Comparison of ENCODE assay signal across 6 cellular contexts in genomic region chr11:829116-829945, GRCh38. TPM values are rescaled to one million over a fixed set of nuclear protein-coding genes. Genes with fewer than 3 reads are reported as not detected.
DNase-seq lines count a peak whose midpoint lies in the region; ATAC-seq and TF ChIP-seq lines count a peak whose summit lies in the region.

No MANE protein-coding gene starts in this region.

- CTCF ChIA-PET in activated CD8-positive, alpha-beta memory T cell treated with anti-CD3 and anti-CD28 coated beads, Interleukin-2, amount 10 ng/mL, durations not matched to agents 7 days and 5 days (lab: Charles Lee): interaction anchor here (0.5 to 2.3 kb wide), 6 partner anchors 9 to 157 kb away, joined by 3 to 6 read pairs (median 4); partner anchors contain the start of genes PNPLA2 and RPLP2

- H3K4me1 ChIP-seq in hepatocyte (ENCODE audit: insufficient read depth): peaks cover 53% of the 10 kb centered on the region
- H3K4me1 ChIP-seq in upper lobe of right lung: peaks cover 71% of the 10 kb centered on the region

- no peaks in the 10 kb centered on the region for H3K9me3 Mint-ChIP-seq in activated CD8-positive, alpha-beta memory T cell treated with anti-CD3 and anti-CD28 coated beads, Interleukin-2, amount 10 ng/mL, durations not matched to agents 7 days and 5 days (ENCODE audit: low read depth)

- intact Hi-C loops in upper lobe of right lung (cut with DNase I): no loop called here

- ATAC-seq in activated CD8-positive, alpha-beta memory T cell treated with anti-CD3 and anti-CD28 coated beads, Interleukin-2, amount 10 ng/mL, durations not matched to agents 7 days and 5 days: no peak
- ATAC-seq in upper lobe of right lung: peak; percentile 1
- ATAC-seq in GM18873 (IDR thresholded peaks at IDR 0.05; ENCODE audit: low FRiP score, unreplicated experiment): no peak

- H4K20me1 ChIP-seq in hepatocyte (ENCODE audit: insufficient read depth, poor library complexity, severe bottlenecking): peaks cover 10% of the 10 kb centered on the region

- WGBS in hepatocyte (ENCODE audit: low lambda C conversion rate, missing lambda C conversion rate): 26% methylated on average over 42 of the region's 46 CpGs

- H2AFZ ChIP-seq in hepatocyte: no peak overlapping the region

- H3K27me3 ChIP-seq in hepatocyte: peaks cover 21% of the 10 kb centered on the region
- H3K27me3 ChIP-seq in upper lobe of right lung: peaks cover 9% of the 10 kb centered on the region

- no peak overlapping the region for H3K27ac Mint-ChIP-seq in activated CD8-positive, alpha-beta memory T cell treated with anti-CD3 and anti-CD28 coated beads, Interleukin-2, amount 10 ng/mL, durations not matched to agents 7 days and 5 days

- no peaks in the 10 kb centered on the region for H3K36me3 ChIP-seq in hepatocyte (replicated peaks; ENCODE audit: insufficient read depth, low read depth)
- H3K36me3 ChIP-seq in upper lobe of right lung: peaks cover 14% of the 10 kb centered on the region

- H3K4me3 ChIP-seq in hepatocyte (no peak overlapping the region), upper lobe of right lung (peak overlapping the region; percentile 45)

- H3K9me3 ChIP-seq in hepatocyte (ENCODE audit: low read depth) (no peaks in the 10 kb centered on the region), upper lobe of right lung (no peaks in the 10 kb centered on the region)

- H3K79me2 ChIP-seq in hepatocyte: peaks cover 12% of the 10 kb centered on the region

- peaks cover 42% of the 10 kb centered on the region for H3K27me3 Mint-ChIP-seq in activated CD8-positive, alpha-beta memory T cell treated with anti-CD3 and anti-CD28 coated beads, Interleukin-2, amount 10 ng/mL, durations not matched to agents 7 days and 5 days

- H3K36me3 Mint-ChIP-seq in activated CD8-positive, alpha-beta memory T cell treated with anti-CD3 and anti-CD28 coated beads, Interleukin-2, amount 10 ng/mL, durations not matched to agents 7 days and 5 days: no peaks in the 10 kb centered on the region

- no peaks in the 10 kb centered on the region for H3K9me2 ChIP-seq in hepatocyte (replicated peaks; ENCODE audit: insufficient read depth)

- peaks cover 39% of the 10 kb centered on the region for H3K4me1 Mint-ChIP-seq in activated CD8-positive, alpha-beta memory T cell treated with anti-CD3 and anti-CD28 coated beads, Interleukin-2, amount 10 ng/mL, durations not matched to agents 7 days and 5 days

- TF ChIP-seq CTCF in hepatocyte (IDR thresholded peaks at IDR 0.05; ENCODE audit: poor library complexity) (no peak), upper lobe of right lung (IDR thresholded peaks at IDR 0.05) (no peak)

- DNase-seq in activated CD8-positive, alpha-beta memory T cell treated with anti-CD3 and anti-CD28 coated beads, Interleukin-2, amount 10 ng/mL, durations not matched to agents 7 days and 5 days: no peak
- no peak for DNase-seq in activated CD8-positive, alpha-beta memory T cell treated with anti-CD3 and anti-CD28 coated beads, Interleukin-2, amount 50 U/mL, for 48 hours
- no peak for DNase-seq in hepatocyte (ENCODE audit: low spot score)
- no peak for DNase-seq in upper lobe of right lung
- no peak for DNase-seq in H4 (ENCODE audit: low spot score)

- no peak overlapping the region for H3K27ac ChIP-seq in hepatocyte
- H3K27ac ChIP-seq in upper lobe of right lung: peak overlapping the region; percentile 70

- peak overlapping the region; percentile 13 for H3K4me3 Mint-ChIP-seq in activated CD8-positive, alpha-beta memory T cell treated with anti-CD3 and anti-CD28 coated beads, Interleukin-2, amount 10 ng/mL, durations not matched to agents 7 days and 5 days

- peak overlapping the region; percentile 97 for H3K4me2 ChIP-seq in hepatocyte

RNA-seq across cellular contexts. Expression of gene CRACR2B, which starts 1.6 kb away (rescaled TPM):
- 10 to 100 TPM; 11.3 to 14.1 TPM for total RNA-seq in activated CD8-positive, alpha-beta memory T cell treated with anti-CD3 and anti-CD28 coated beads, Interleukin-2, amount 10 ng/mL, durations not matched to agents 7 days and 5 days
- total RNA-seq in hepatocyte (9.7 and 10.2 TPM in 2 replicates), upper lobe of right lung (34.3 TPM)
- polyA plus RNA-seq in hepatocyte: 33.2 and 39.7 TPM in 2 replicates
- not detected in 2 replicates for total RNA-seq in H4 (2014; rRNA removed; shearing (Covaris generic))

RNA-seq across cellular contexts. Expression of gene CD151, which starts 3.4 kb away (rescaled TPM):
- total RNA-seq in activated CD8-positive, alpha-beta memory T cell treated with anti-CD3 and anti-CD28 coated beads, Interleukin-2, amount 10 ng/mL, durations not matched to agents 7 days and 5 days: 10 to 100 TPM; 23.1 to 54.9 TPM
- total RNA-seq in hepatocyte: 248 and 260 TPM in 2 replicates
- 356 and 392 TPM in 2 replicates for polyA plus RNA-seq in hepatocyte
- total RNA-seq in upper lobe of right lung: 486 TPM
- 825 and 1,008 TPM in 2 replicates for total RNA-seq in H4 (2014; rRNA removed; shearing (Covaris generic))

RNA-seq across cellular contexts. Expression of gene PNPLA2, which starts 10.6 kb away (rescaled TPM):
- total RNA-seq in activated CD8-positive, alpha-beta memory T cell treated with anti-CD3 and anti-CD28 coated beads, Interleukin-2, amount 10 ng/mL, durations not matched to agents 7 days and 5 days: 10 to 100 TPM; 64.7 to 70.0 TPM
- 12.2 and 12.9 TPM in 2 replicates for total RNA-seq in hepatocyte
- polyA plus RNA-seq in hepatocyte: 50.0 and 57.3 TPM in 2 replicates
- 143 TPM for total RNA-seq in upper lobe of right lung
- 13.4 and 22.8 TPM in 2 replicates for total RNA-seq in H4 (2014; rRNA removed; shearing (Covaris generic))

RNA-seq across cellular contexts. Expression of gene POLR2L, which starts 13.0 kb away (rescaled TPM):
- 100 to 1,000 TPM in 1 of 2 experiments, 10 to 100 TPM in 1; 87.6 to 114 TPM for total RNA-seq in activated CD8-positive, alpha-beta memory T cell treated with anti-CD3 and anti-CD28 coated beads, Interleukin-2, amount 10 ng/mL, durations not matched to agents 7 days and 5 days
- total RNA-seq in hepatocyte: 38.0 and 50.2 TPM in 2 replicates
- polyA plus RNA-seq in hepatocyte: 372 and 402 TPM in 2 replicates
- total RNA-seq in upper lobe of right lung: 138 TPM
- total RNA-seq in H4 (2014; rRNA removed; shearing (Covaris generic)): 199 and 210 TPM in 2 replicates

RNA-seq across cellular contexts. Expression of gene TSPAN4, which starts 13.3 kb away (rescaled TPM):
- total RNA-seq in activated CD8-positive, alpha-beta memory T cell treated with anti-CD3 and anti-CD28 coated beads, Interleukin-2, amount 10 ng/mL, durations not matched to agents 7 days and 5 days: 10 to 100 TPM in 1 of 2 experiments, 1 to 10 TPM in 1; 7.8 to 17.8 TPM
- total RNA-seq in hepatocyte (62.5 and 82.8 TPM in 2 replicates), upper lobe of right lung (167 TPM)
- polyA plus RNA-seq in hepatocyte: 148 and 177 TPM in 2 replicates
- 117 and 131 TPM in 2 replicates for total RNA-seq in H4 (2014; rRNA removed; shearing (Covaris generic))

Comparison
In these comparisons a context has a peak if more than half of its experiments do, and no peak if none do; other contexts are left out.
1. RNA of gene CRACR2B, which starts 1.6 kb away (total RNA-seq): 34.3 TPM in upper lobe of right lung (single experiment), 11.3 to 14.1 TPM in activated CD8-positive, alpha-beta memory T cell treated with anti-CD3 and anti-CD28 coated beads, Interleukin-2, amount 10 ng/mL, durations not matched to agents 7 days and 5 days and 9.7 to 10.2 TPM in hepatocyte; not detected in H4; every median in the first group is over 10 times any median in the second.